ENCODE assay signal across 8 cellular contexts in the genomic region with DNA sequence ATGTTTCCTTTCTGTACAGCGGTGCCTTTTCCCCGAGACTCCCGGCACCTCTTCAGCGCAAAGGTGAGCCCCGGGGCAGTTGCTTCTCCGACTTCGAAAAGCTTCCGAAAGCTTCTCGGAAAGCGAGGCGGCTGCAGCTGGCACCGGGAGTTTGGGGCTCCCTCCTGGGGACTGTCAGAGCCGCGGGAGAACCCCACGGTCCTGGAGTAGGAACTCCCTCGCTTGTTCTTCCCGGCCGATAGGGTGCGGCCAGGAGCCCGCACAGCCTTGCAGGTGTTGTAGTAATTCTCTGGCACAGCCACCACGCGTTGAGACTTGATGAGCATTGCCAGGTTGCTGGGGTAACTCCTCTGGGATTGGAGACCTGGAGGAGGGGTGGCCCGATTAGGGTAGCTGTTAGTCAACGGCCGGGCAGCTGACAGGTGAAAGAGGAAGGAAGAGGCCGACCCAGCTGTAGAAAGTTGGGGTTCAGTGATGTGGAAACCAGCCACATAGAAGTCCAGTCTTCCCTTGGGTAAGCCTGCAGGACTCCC. TPM values are rescaled to one million over a fixed set of nuclear protein-coding genes. Genes with fewer than 3 reads are reported as not detected.
DNase-seq lines count a peak whose midpoint lies in the region; ATAC-seq, FAIRE-seq and TF ChIP-seq lines count a peak whose summit lies in the region.

No MANE protein-coding gene starts in this region.

- no CpG with 5 or more reads among the region's 26 CpGs for WGBS in iPS DF 6.9 (ENCODE audit: insufficient coverage, insufficient read length)

- H3K27ac ChIP-seq in ascending aorta (peak overlapping the region; percentile 69 to 72), iPS DF 6.9 (ENCODE audit: low read length) (no peak overlapping the region), gastrocnemius medialis (peak overlapping the region; percentile 82 to 91 (median 86))

- H3K27me3 ChIP-seq in ascending aorta = no peaks in the 10 kb centered on the region
- H3K27me3 ChIP-seq in iPS DF 6.9 (ENCODE audit: control insufficient read depth, insufficient read depth, low read length) = no peaks in the 10 kb centered on the region
- H3K27me3 ChIP-seq in gastrocnemius medialis = no peaks in the 10 kb centered on the region

- H3K4me1 ChIP-seq in ascending aorta (peaks cover 4 to 12% of the 10 kb centered on the region in 2 donors), iPS DF 6.9 (ENCODE audit: control insufficient read depth, insufficient read depth, low read length) (0 out of 2 replicates have a peak, but pooled peaks cover 1% of the 10 kb centered on the region), gastrocnemius medialis (peaks cover 14 to 21% of the 10 kb centered on the region in 2 donors)

- H3K9me3 ChIP-seq in ascending aorta = no peaks in the 10 kb centered on the region
- H3K9me3 ChIP-seq in iPS DF 6.9 (ENCODE audit: control insufficient read depth, insufficient read depth, low read length) = no peaks in the 10 kb centered on the region
- H3K9me3 ChIP-seq in gastrocnemius medialis = no peaks in the 10 kb centered on the region

- FAIRE-seq in GM12891 (lab: Jason Lieb, UNC) = peak; percentile 93

- peak; percentile 26 for ATAC-seq in HG02623 (IDR thresholded peaks at IDR 0.05; ENCODE audit: unreplicated experiment)
- peak; percentile 33 to 54 for ATAC-seq in gastrocnemius medialis

- intact Hi-C loops in ascending aorta (cut with DNase I) (loop anchor here (1.0 kb wide), 2 partner anchors 108 to 450 kb away; a partner anchor contains a TSS), gastrocnemius medialis (cut with DNase I; ENCODE audit: low total_unique reads) (loop anchor here (1.0 to 10.0 kb wide), 3 partner anchors 109 to 449 kb away; a partner anchor contains a TSS)

- no peak for TF ChIP-seq POLR2A in GM12891 (IDR thresholded peaks at IDR 0.05; ENCODE audit: low read depth, low read length)
- no peak for TF ChIP-seq POLR2A in gastrocnemius medialis (IDR thresholded peaks at IDR 0.05)

- in situ Hi-C loops in gastrocnemius medialis (cut with MboI; ENCODE audit: low sequenced_read_pairs in 4 of 4) = no loop called here

- DNase-seq in GM12891 (ENCODE audit: insufficient read length, low spot score) (peak; percentile 43), NAMALWA (ENCODE audit: low spot score) (peak; percentile 83), SKM-1 (lab: John Stamatoyannopoulos, UW; ENCODE audit: unreplicated experiment) (peak; percentile 55), ascending aorta (ENCODE audit: low spot score in 2 of 2) (peak; percentile 15 to 76), iPS DF 6.9 (ENCODE audit: low read depth, low spot score) (peak; percentile 64), gastrocnemius medialis (peak; percentile 29 to 77), OCI-M2 (lab: John Stamatoyannopoulos, UW; ENCODE audit: unreplicated experiment) (no peak)

- peak overlapping the region; percentile 89 to 94 for H3K4me3 ChIP-seq in ascending aorta
- H3K4me3 ChIP-seq in iPS DF 6.9 (ENCODE audit: low read length) = peak overlapping the region; percentile 92
- H3K4me3 ChIP-seq in gastrocnemius medialis = peak overlapping the region; percentile 66 to 95 (median 86)

- TF ChIP-seq CTCF in ascending aorta (IDR thresholded peaks at IDR 0.05) = peak in 1 of 3 experiments; percentile 5
- peak in 2 of 5 experiments; percentile 14 to 45 for TF ChIP-seq CTCF in gastrocnemius medialis (IDR thresholded peaks at IDR 0.05 in 4 of 5, conservative IDR thresholded peaks at IDR 0.05 in 1 of 5)

- H3K36me3 ChIP-seq in ascending aorta (peaks cover 0 to 9% of the 10 kb centered on the region in 2 donors), iPS DF 6.9 (ENCODE audit: control insufficient read depth, insufficient read depth, low read length) (no peaks in the 10 kb centered on the region; the same call in 1 of the 2 replicates), gastrocnemius medialis (peaks cover 0 to 10% of the 10 kb centered on the region in 2 donors)

TF ChIP-seq in GM12891, 5 proteins besides CTCF, POLR2A, EP300 and RAD21:
- TF ChIP-seq PAX5 (IDR thresholded peaks at IDR 0.05; ENCODE audit: insufficient read depth, low read length, severe bottlenecking) = peak; percentile 70
- peak; percentile 57 for TF ChIP-seq SPI1 (IDR thresholded peaks at IDR 0.05; ENCODE audit: low read depth, low read length)
- no peak for TF ChIP-seq POLR2AphosphoS5 (IDR thresholded peaks at IDR 0.05; ENCODE audit: low read depth, low read length)
- TF ChIP-seq POU2F2 (IDR thresholded peaks at IDR 0.05; ENCODE audit: low read depth, low read length) = 0 out of 2 replicates have a peak, but pooled peaks have one; percentile 29
- TF ChIP-seq TAF1 (IDR thresholded peaks at IDR 0.05; ENCODE audit: low read depth, low read length) = no peak

RNA-seq across cellular contexts. Expression of a gene that starts 0.7 kb away (rescaled TPM):
- 13.1 TPM for polyA plus RNA-seq in GM12891 (2012; ENCODE audit: low read depth, missing spikeins)
- total RNA-seq in ascending aorta (4.9 TPM), gastrocnemius medialis (10 to 100 TPM; 14.5 to 29.9 (median 26.0) TPM)

RNA-seq across cellular contexts. Expression of a gene that starts 1.1 kb away (rescaled TPM):
- 11.9 TPM for polyA plus RNA-seq in GM12891 (2012; ENCODE audit: low read depth, missing spikeins)
- total RNA-seq in ascending aorta (1.6 TPM), gastrocnemius medialis (1 to 10 TPM; 5.9 to 9.5 (median 7.9) TPM)

RNA-seq across cellular contexts. Expression of a gene that starts 33.5 kb away (rescaled TPM):
- 0.47 TPM for polyA plus RNA-seq in GM12891 (2012; ENCODE audit: low read depth, missing spikeins)
- total RNA-seq in ascending aorta = 0.32 TPM
- total RNA-seq in gastrocnemius medialis = 1 to 10 TPM in 3 of 4 donors, under 1 TPM in 1; 0.56 to 1.9 (median 1.4) TPM
